Comparison of ENCODE assay signal across 1 cellular context in genomic region chr11:94719864-94720263, GRCh38.
TF ChIP-seq lines count a peak whose summit lies in the region.

No MANE protein-coding gene starts in this region.

TF ChIP-seq in K562, 482 proteins besides CTCF, POLR2A, EP300 and RAD21:
- TF ChIP-seq VEZF1 (CRISPR knock-in tag; IDR thresholded peaks at IDR 0.05) (no peak), BRF2 (IDR thresholded peaks at IDR 0.05; ENCODE audit: borderline replicate concordance, insufficient read depth, insufficient read length) (no peak), POLR3G (IDR thresholded peaks at IDR 0.05; ENCODE audit: extremely low read depth, insufficient read length, insufficient replicate concordance) (no peak), ZFX (CRISPR knock-in tag; IDR thresholded peaks at IDR 0.05) (no peak), SMARCC2 (IDR thresholded peaks at IDR 0.05; ENCODE audit: low read depth) (no peak), MLLT1 (IDR thresholded peaks at IDR 0.05) (no peak), ZSCAN32 (CRISPR knock-in tag; IDR thresholded peaks at IDR 0.05) (no peak), ZBTB40 (IDR thresholded peaks at IDR 0.05) (no peak), ZBTB40 (CRISPR knock-in tag; IDR thresholded peaks at IDR 0.05) (no peak), ZNF436 (CRISPR knock-in tag; IDR thresholded peaks at IDR 0.05) (no peak), IRF2 (CRISPR knock-in tag; IDR thresholded peaks at IDR 0.05) (no peak), SP1 (CRISPR knock-in tag; IDR thresholded peaks at IDR 0.05) (no peak), ZBTB33 (CRISPR knock-in tag; IDR thresholded peaks at IDR 0.05) (no peak), ZNF41 (CRISPR knock-in tag; conservative IDR thresholded peaks at IDR 0.05) (no peak), MYC (IDR thresholded peaks at IDR 0.05; ENCODE audit: low read depth, low read length) (no peak), MYC (CRISPR knock-in tag; IDR thresholded peaks at IDR 0.05; ENCODE audit: borderline replicate concordance, low read depth) (no peak), THRAP3 (IDR thresholded peaks at IDR 0.05; ENCODE audit: borderline replicate concordance) (no peak)
